Comparison of ENCODE assay signal across 1 cellular context in the genomic region with DNA sequence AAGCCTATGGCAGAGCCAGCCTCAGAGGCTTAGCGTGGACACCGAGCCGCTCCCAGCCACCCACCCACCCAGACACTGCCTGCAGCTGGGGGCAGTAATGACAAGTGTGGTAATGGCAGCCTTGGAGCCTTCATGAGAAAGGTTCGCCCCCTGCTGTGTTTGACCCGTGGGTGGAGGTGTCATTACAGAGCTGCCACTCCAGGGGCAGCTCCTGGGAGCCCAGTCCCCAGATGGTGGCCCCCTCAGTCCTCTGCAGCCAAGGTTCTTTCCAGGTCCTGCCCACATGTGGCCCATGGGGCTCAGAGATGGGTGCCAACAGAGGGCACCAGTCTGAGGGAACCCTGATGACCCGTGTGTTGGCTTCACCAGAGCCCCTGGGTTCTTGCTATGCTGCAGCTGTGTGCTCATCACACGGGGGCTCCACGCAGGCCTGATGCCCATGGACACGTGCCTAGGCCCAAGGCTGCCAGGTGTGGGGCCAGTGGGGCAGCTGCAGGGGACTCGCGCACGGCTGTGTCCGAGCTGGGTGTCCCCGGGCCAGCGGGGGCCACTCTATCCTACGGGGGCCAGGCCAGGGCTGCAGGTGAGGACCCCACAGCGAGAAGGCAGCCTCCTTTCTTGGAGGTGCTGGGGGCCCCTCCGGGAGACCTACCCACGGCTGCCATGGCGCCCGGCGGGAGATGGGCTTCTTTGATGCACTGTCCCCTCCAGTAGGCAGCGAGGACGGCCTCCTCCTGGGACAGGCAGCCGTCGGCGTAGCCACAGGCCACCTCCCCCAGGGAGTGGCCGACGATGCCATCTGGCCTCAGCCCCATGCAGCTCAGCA.
A peak's percentile ranks its signal among the peaks of the same experiment; 100 is the strongest.
TF ChIP-seq lines count a peak whose summit lies in the region.

No MANE protein-coding gene starts in this region.

TF ChIP-seq in HepG2, 621 proteins besides CTCF, POLR2A, EP300 and RAD21 (continues in another document):
- TF ChIP-seq, protein P1, sequence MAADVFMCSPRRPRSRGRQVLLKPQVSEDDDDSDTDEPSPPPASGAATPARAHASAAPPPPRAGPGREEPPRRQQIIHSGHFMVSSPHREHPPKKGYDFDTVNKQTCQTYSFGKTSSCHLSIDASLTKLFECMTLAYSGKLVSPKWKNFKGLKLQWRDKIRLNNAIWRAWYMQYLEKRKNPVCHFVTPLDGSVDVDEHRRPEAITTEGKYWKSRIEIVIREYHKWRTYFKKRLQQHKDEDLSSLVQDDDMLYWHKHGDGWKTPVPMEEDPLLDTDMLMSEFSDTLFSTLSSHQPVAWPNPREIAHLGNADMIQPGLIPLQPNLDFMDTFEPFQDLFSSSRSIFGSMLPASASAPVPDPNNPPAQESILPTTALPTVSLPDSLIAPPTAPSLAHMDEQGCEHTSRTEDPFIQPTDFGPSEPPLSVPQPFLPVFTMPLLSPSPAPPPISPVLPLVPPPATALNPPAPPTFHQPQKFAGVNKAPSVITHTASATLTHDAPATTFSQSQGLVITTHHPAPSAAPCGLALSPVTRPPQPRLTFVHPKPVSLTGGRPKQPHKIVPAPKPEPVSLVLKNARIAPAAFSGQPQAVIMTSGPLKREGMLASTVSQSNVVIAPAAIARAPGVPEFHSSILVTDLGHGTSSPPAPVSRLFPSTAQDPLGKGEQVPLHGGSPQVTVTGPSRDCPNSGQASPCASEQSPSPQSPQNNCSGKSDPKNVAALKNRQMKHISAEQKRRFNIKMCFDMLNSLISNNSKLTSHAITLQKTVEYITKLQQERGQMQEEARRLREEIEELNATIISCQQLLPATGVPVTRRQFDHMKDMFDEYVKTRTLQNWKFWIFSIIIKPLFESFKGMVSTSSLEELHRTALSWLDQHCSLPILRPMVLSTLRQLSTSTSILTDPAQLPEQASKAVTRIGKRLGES (CRISPR knock-in tag; IDR thresholded peaks at IDR 0.05; ENCODE audit: borderline replicate concordance), result no peak
- TF ChIP-seq KAT8 (CRISPR knock-in tag; IDR thresholded peaks at IDR 0.05) (no peak), CREB1 (IDR thresholded peaks at IDR 0.05) (no peak), CREB1 (CRISPR knock-in tag; IDR thresholded peaks at IDR 0.05) (no peak), ZNF282 (IDR thresholded peaks at IDR 0.05; ENCODE audit: partially characterized antibody) (no peak), ZNF3 (CRISPR knock-in tag; IDR thresholded peaks at IDR 0.05) (no peak), BORCS8-MEF2B (CRISPR knock-in tag; IDR thresholded peaks at IDR 0.05) (no peak), ZNF501 (CRISPR knock-in tag; IDR thresholded peaks at IDR 0.05) (no peak), ZNF746 (CRISPR knock-in tag; IDR thresholded peaks at IDR 0.05) (no peak), ZNF558 (CRISPR knock-in tag; IDR thresholded peaks at IDR 0.05; ENCODE audit: borderline replicate concordance) (no peak), KDM6A (CRISPR knock-in tag; IDR thresholded peaks at IDR 0.05; ENCODE audit: low read depth) (no peak), KDM5A (IDR thresholded peaks at IDR 0.05; ENCODE audit: borderline replicate concordance, low read length) (no peak), PAWR (CRISPR knock-in tag; IDR thresholded peaks at IDR 0.05; ENCODE audit: borderline replicate concordance) (no peak), SALL1 (CRISPR knock-in tag; IDR thresholded peaks at IDR 0.05) (no peak), POLR2AphosphoS5 (IDR thresholded peaks at IDR 0.05; ENCODE audit: low read depth, low read length) (no peak), SNAPC2 (CRISPR knock-in tag; IDR thresholded peaks at IDR 0.05) (no peak), HMGA1 (CRISPR knock-in tag; conservative IDR thresholded peaks at IDR 0.05) (no peak), ZNF10 (CRISPR knock-in tag; IDR thresholded peaks at IDR 0.05; ENCODE audit: borderline replicate concordance, low read depth) (no peak), FOXK2 (IDR thresholded peaks at IDR 0.05) (no peak), RFX3 (CRISPR knock-in tag; IDR thresholded peaks at IDR 0.05) (no peak), TEAD2 (CRISPR knock-in tag; IDR thresholded peaks at IDR 0.05) (no peak), RBM22 (optimal IDR thresholded peaks at IDR 0.05; ENCODE audit: low read length) (no peak), RBFOX2 (IDR thresholded peaks at IDR 0.05; ENCODE audit: low read depth, low read length) (peak; percentile 42), ZNF160 (CRISPR knock-in tag; IDR thresholded peaks at IDR 0.05) (no peak), ZNF260 (CRISPR knock-in tag; IDR thresholded peaks at IDR 0.05; ENCODE audit: borderline replicate concordance, low read depth) (no peak), SMARCE1 (IDR thresholded peaks at IDR 0.05; ENCODE audit: borderline replicate concordance) (no peak), HOXA5 (CRISPR knock-in tag; IDR thresholded peaks at IDR 0.05) (no peak), ZNF615 (CRISPR knock-in tag; IDR thresholded peaks at IDR 0.05; ENCODE audit: borderline replicate concordance) (no peak), ATF7-NPFF (CRISPR knock-in tag; IDR thresholded peaks at IDR 0.05; ENCODE audit: low read depth) (0 out of 2 replicates have a peak, but pooled peaks have one; percentile 44), ZFP37 (CRISPR knock-in tag; IDR thresholded peaks at IDR 0.05; ENCODE audit: borderline replicate concordance) (no peak), GABPB1 (CRISPR knock-in tag; IDR thresholded peaks at IDR 0.05) (peak; percentile 8; the same call in 1 of the 2 replicates), JARID2 (CRISPR knock-in tag; IDR thresholded peaks at IDR 0.05; ENCODE audit: insufficient replicate concordance) (no peak), HNRNPL (IDR thresholded peaks at IDR 0.05; ENCODE audit: low read depth, low read length) (0 out of 2 replicates have a peak, but pooled peaks have one; percentile 36), KLF6 (CRISPR knock-in tag; IDR thresholded peaks at IDR 0.05) (no peak), ZNF432 (CRISPR knock-in tag; IDR thresholded peaks at IDR 0.05; ENCODE audit: borderline replicate concordance) (no peak)
- TF ChIP-seq, protein P2, sequence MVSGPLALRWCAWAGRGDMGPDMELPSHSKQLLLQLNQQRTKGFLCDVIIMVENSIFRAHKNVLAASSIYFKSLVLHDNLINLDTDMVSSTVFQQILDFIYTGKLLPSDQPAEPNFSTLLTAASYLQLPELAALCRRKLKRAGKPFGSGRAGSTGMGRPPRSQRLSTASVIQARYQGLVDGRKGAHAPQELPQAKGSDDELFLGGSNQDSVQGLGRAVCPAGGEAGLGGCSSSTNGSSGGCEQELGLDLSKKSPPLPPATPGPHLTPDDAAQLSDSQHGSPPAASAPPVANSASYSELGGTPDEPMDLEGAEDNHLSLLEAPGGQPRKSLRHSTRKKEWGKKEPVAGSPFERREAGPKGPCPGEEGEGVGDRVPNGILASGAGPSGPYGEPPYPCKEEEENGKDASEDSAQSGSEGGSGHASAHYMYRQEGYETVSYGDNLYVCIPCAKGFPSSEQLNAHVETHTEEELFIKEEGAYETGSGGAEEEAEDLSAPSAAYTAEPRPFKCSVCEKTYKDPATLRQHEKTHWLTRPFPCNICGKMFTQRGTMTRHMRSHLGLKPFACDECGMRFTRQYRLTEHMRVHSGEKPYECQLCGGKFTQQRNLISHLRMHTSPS (CRISPR knock-in tag; IDR thresholded peaks at IDR 0.05; ENCODE audit: low read depth), result no peak
- TF ChIP-seq, protein P3, sequence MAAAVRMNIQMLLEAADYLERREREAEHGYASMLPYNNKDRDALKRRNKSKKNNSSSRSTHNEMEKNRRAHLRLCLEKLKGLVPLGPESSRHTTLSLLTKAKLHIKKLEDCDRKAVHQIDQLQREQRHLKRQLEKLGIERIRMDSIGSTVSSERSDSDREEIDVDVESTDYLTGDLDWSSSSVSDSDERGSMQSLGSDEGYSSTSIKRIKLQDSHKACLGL (CRISPR knock-in tag; IDR thresholded peaks at IDR 0.05), result no peak
- TF ChIP-seq, protein P4, sequence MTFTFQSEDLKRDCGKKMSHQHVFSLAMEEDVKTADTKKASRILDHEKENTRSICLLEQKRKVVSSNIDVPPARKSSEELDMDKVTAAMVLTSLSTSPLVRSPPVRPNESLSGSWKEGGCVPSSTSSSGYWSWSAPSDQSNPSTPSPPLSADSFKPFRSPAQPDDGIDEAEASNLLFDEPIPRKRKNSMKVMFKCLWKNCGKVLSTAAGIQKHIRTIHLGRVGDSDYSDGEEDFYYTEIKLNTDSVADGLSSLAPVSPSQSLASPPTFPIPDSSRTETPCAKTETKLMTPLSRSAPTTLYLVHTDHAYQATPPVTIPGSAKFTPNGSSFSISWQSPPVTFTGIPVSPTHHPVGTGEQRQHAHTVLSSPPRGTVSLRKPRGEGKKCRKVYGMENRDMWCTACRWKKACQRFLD (CRISPR knock-in tag; IDR thresholded peaks at IDR 0.05; ENCODE audit: borderline replicate concordance), result 0 out of 2 replicates have a peak, but pooled peaks have one; percentile 2
- TF ChIP-seq, protein P5, sequence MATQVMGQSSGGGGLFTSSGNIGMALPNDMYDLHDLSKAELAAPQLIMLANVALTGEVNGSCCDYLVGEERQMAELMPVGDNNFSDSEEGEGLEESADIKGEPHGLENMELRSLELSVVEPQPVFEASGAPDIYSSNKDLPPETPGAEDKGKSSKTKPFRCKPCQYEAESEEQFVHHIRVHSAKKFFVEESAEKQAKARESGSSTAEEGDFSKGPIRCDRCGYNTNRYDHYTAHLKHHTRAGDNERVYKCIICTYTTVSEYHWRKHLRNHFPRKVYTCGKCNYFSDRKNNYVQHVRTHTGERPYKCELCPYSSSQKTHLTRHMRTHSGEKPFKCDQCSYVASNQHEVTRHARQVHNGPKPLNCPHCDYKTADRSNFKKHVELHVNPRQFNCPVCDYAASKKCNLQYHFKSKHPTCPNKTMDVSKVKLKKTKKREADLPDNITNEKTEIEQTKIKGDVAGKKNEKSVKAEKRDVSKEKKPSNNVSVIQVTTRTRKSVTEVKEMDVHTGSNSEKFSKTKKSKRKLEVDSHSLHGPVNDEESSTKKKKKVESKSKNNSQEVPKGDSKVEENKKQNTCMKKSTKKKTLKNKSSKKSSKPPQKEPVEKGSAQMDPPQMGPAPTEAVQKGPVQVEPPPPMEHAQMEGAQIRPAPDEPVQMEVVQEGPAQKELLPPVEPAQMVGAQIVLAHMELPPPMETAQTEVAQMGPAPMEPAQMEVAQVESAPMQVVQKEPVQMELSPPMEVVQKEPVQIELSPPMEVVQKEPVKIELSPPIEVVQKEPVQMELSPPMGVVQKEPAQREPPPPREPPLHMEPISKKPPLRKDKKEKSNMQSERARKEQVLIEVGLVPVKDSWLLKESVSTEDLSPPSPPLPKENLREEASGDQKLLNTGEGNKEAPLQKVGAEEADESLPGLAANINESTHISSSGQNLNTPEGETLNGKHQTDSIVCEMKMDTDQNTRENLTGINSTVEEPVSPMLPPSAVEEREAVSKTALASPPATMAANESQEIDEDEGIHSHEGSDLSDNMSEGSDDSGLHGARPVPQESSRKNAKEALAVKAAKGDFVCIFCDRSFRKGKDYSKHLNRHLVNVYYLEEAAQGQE (IDR thresholded peaks at IDR 0.05; ENCODE audit: borderline replicate concordance in 1 of 2, low read depth in 1 of 2, low read length in 2 of 2), result no peak
- TF ChIP-seq, protein P6, sequence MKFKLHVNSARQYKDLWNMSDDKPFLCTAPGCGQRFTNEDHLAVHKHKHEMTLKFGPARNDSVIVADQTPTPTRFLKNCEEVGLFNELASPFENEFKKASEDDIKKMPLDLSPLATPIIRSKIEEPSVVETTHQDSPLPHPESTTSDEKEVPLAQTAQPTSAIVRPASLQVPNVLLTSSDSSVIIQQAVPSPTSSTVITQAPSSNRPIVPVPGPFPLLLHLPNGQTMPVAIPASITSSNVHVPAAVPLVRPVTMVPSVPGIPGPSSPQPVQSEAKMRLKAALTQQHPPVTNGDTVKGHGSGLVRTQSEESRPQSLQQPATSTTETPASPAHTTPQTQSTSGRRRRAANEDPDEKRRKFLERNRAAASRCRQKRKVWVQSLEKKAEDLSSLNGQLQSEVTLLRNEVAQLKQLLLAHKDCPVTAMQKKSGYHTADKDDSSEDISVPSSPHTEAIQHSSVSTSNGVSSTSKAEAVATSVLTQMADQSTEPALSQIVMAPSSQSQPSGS (CRISPR knock-in tag; IDR thresholded peaks at IDR 0.05), result no peak
- TF ChIP-seq, protein P7, sequence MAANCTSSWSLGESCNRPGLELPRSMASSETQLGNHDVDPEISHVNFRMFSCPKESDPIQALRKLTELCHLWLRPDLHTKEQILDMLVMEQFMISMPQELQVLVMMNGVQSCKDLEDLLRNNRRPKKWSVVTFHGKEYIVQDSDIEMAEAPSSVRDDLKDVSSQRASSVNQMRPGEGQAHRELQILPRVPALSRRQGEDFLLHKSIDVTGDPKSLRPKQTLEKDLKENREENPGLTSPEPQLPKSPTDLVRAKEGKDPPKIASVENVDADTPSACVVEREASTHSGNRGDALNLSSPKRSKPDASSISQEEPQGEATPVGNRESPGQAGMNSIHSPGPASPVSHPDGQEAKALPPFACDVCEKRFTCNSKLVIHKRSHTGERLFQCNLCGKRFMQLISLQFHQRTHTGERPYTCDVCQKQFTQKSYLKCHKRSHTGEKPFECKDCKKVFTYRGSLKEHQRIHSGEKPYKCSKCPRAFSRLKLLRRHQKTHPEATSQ (CRISPR knock-in tag; IDR thresholded peaks at IDR 0.05; ENCODE audit: borderline replicate concordance), result no peak
- TF ChIP-seq, protein P8, sequence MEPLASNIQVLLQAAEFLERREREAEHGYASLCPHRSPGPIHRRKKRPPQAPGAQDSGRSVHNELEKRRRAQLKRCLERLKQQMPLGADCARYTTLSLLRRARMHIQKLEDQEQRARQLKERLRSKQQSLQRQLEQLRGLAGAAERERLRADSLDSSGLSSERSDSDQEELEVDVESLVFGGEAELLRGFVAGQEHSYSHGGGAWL (CRISPR knock-in tag; IDR thresholded peaks at IDR 0.05), result no peak
- TF ChIP-seq, protein P9, sequence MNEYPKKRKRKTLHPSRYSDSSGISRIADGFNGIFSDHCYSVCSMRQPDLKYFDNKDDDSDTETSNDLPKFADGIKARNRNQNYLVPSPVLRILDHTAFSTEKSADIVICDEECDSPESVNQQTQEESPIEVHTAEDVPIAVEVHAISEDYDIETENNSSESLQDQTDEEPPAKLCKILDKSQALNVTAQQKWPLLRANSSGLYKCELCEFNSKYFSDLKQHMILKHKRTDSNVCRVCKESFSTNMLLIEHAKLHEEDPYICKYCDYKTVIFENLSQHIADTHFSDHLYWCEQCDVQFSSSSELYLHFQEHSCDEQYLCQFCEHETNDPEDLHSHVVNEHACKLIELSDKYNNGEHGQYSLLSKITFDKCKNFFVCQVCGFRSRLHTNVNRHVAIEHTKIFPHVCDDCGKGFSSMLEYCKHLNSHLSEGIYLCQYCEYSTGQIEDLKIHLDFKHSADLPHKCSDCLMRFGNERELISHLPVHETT (CRISPR knock-in tag; conservative IDR thresholded peaks at IDR 0.05), result no peak
- TF ChIP-seq, protein P10, sequence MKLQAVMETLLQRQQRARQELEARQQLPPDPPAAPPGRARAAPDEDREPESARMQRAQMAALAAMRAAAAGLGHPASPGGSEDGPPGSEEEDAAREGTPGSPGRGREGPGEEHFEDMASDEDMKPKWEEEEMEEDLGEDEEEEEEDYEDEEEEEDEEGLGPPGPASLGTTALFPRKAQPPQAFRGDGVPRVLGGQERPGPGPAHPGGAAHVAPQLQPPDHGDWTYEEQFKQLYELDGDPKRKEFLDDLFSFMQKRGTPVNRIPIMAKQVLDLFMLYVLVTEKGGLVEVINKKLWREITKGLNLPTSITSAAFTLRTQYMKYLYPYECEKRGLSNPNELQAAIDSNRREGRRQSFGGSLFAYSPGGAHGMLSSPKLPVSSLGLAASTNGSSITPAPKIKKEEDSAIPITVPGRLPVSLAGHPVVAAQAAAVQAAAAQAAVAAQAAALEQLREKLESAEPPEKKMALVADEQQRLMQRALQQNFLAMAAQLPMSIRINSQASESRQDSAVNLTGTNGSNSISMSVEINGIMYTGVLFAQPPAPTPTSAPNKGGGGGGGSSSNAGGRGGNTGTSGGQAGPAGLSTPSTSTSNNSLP (IDR thresholded peaks at IDR 0.05; ENCODE audit: low read depth, low read length), result no peak
